ENCODE assay signal across 8 cellular contexts in genomic region chr18:8063152-8063551, GRCh38.
DNase-seq lines count a peak whose midpoint lies in the region; TF ChIP-seq lines count a peak whose summit lies in the region.
"Not testable (repeated sequence)": the region's sequence is repeated elsewhere in the genome, so short reads cannot be mapped to it uniquely, and the experiment has no call there.

No MANE protein-coding gene starts in this region.

- peak overlapping the region; percentile 72 for H3K9ac ChIP-seq in HUES64 (ENCODE audit: low read depth, low read length)

- not testable (repeated sequence) for H3K36me3 Mint-ChIP-seq in chondrocyte (ENCODE audit: low read depth); glutamatergic neuron (ENCODE audit: unreplicated experiment); immature natural killer cell; nephron progenitor cell (ENCODE audit: low read depth)

- not testable (repeated sequence) for H3K27me3 ChIP-seq in HUES64 (ENCODE audit: insufficient read depth, low read length)

- H3K9me3 ChIP-seq in HUES64 (ENCODE audit: insufficient read depth, low read depth, low read length), result not testable (repeated sequence)

- H3K4me3 ChIP-seq in HUES64 (ENCODE audit: low read length) (peak overlapping the region; percentile 60), retinal pigment epithelial cell (ENCODE audit: low read length) (peak overlapping the region; percentile 17)

- H3K9me3 Mint-ChIP-seq in chondrocyte (ENCODE audit: low read depth); glutamatergic neuron (ENCODE audit: unreplicated experiment); immature natural killer cell; nephron progenitor cell: not testable (repeated sequence)

- not testable (repeated sequence) for H3K27ac ChIP-seq in HUES64 (ENCODE audit: low read depth, low read length)
- H3K27ac ChIP-seq in VCaP, result peak overlapping the region; percentile 49

- H3K36me3 ChIP-seq in HUES64 (ENCODE audit: insufficient read depth, low read length), result not testable (repeated sequence)

- not testable (repeated sequence) for H3K4me1 Mint-ChIP-seq in chondrocyte (ENCODE audit: low read depth); glutamatergic neuron (ENCODE audit: low read depth, unreplicated experiment); immature natural killer cell; nephron progenitor cell

- TF ChIP-seq CTCF in VCaP (conservative IDR thresholded peaks at IDR 0.05); chondrocyte (IDR thresholded peaks at IDR 0.05); glutamatergic neuron (IDR thresholded peaks at IDR 0.05; ENCODE audit: partially characterized antibody, unreplicated experiment); nephron progenitor cell (IDR thresholded peaks at IDR 0.05); retinal pigment epithelial cell (conservative IDR thresholded peaks at IDR 0.05; ENCODE audit: low read depth, low read length): not testable (repeated sequence)

- 4% methylated on average over 11 of the region's 22 CpGs for WGBS in HUES64

- H3K4me3 Mint-ChIP-seq in chondrocyte (ENCODE audit: unreplicated experiment) (peak overlapping the region; percentile 76), glutamatergic neuron (ENCODE audit: unreplicated experiment) (peak overlapping the region; percentile 72), immature natural killer cell (peak overlapping the region in 3 of 5 donors; percentile 18 to 59 (median 47)), nephron progenitor cell (peak overlapping the region; percentile 86)

- H3K27ac Mint-ChIP-seq in chondrocyte (ENCODE audit: unreplicated experiment) (peak overlapping the region; percentile 77), glutamatergic neuron (ENCODE audit: unreplicated experiment) (peak overlapping the region; percentile 57), immature natural killer cell (peak overlapping the region in 2 of 6 donors; percentile 1 to 57)
- not testable (repeated sequence) for H3K27ac Mint-ChIP-seq in nephron progenitor cell

- not testable (repeated sequence) for H3K27me3 Mint-ChIP-seq in chondrocyte (ENCODE audit: low read depth); glutamatergic neuron (ENCODE audit: unreplicated experiment); immature natural killer cell (ENCODE audit: low read depth in 3 of 3); nephron progenitor cell (ENCODE audit: low read depth, poor library complexity)

- H3K4me1 ChIP-seq in HUES64 (ENCODE audit: insufficient read depth, low read length), result peaks cover 28% of the 10 kb centered on the region

- DNase-seq in ELF-1 (ENCODE audit: low read depth, low spot score), result peak; percentile 2
- DNase-seq in chondrocyte (ENCODE audit: low spot score); glutamatergic neuron; immature natural killer cell; nephron progenitor cell; retinal pigment epithelial cell (ENCODE audit: low read depth): not testable (repeated sequence)
